ENCODE assay signal across 12 cellular contexts in genomic region chr21:45142469-45142868, GRCh38.
DNase-seq lines count a peak whose midpoint lies in the region; ATAC-seq, FAIRE-seq and TF ChIP-seq lines count a peak whose summit lies in the region.
"Had no signal": no experiment of that assay in that cellular context is flagged by ENCODE, and none has a peak within 500 bp of the region (broad histone marks: within the 10 kb centered on the region; RNA-seq: fewer than 3 reads in every experiment).

No MANE protein-coding gene starts in this region.

- H3K27me3 ChIP-seq in SJCRH30 = no peaks in the 10 kb centered on the region
- H3K27me3 ChIP-seq in pancreas = no peaks in the 10 kb centered on the region
- H3K27me3 ChIP-seq in small intestine (ENCODE audit: control insufficient read depth in 2 of 2, insufficient read depth in 2 of 2, low read length in 2 of 2) = no peaks in the 10 kb centered on the region

- FAIRE-seq in pancreas (lab: Jason Lieb, UNC) = no peak
- no peak for FAIRE-seq in small intestine (lab: Jason Lieb, UNC)

- ATAC-seq in pancreas (peak in 3 of 4 donors; percentile 39 to 53 (median 53)), GM19463 (IDR thresholded peaks at IDR 0.05; ENCODE audit: unreplicated experiment) (no peak), HG03520 (IDR thresholded peaks at IDR 0.05; ENCODE audit: unreplicated experiment) (no peak), HG02885 (IDR thresholded peaks at IDR 0.05; ENCODE audit: poor library complexity, unreplicated experiment) (no peak)

- DNase-seq in ELR (ENCODE audit: low read depth) (peak; percentile 68), SJCRH30 (peak; percentile 91 to 92), fibroblast of mammary gland (ENCODE audit: low read depth) (peak; percentile 81), pancreas (peak in 2 of 6 donors; percentile 26 to 52), small intestine (no peak)
- DNase-seq: CD8-positive, alpha-beta memory T cell; naive B cell; NCI-H187 treated with DMSO at 0.1 percent for 48 hours; stimulated activated naive CD4-positive, alpha-beta T cell had no signal

- peak overlapping the region; percentile 72 for H3K27ac ChIP-seq in SJCRH30
- no peak overlapping the region for H3K27ac ChIP-seq in pancreas
- H3K27ac ChIP-seq in small intestine (ENCODE audit: low read depth in 1 of 2, low read length in 1 of 2) = no peak overlapping the region

- H3K9me3 ChIP-seq in SJCRH30 (replicated peaks) (no peaks in the 10 kb centered on the region), pancreas (no peaks in the 10 kb centered on the region), small intestine (ENCODE audit: control insufficient read depth, low read depth) (no peaks in the 10 kb centered on the region)

- H3K36me3 ChIP-seq in SJCRH30 (no peaks in the 10 kb centered on the region), pancreas (no peaks in the 10 kb centered on the region), small intestine (ENCODE audit: control insufficient read depth in 2 of 2, insufficient read depth in 2 of 2, low read length in 2 of 2) (no peaks in the 10 kb centered on the region)

- peaks cover 11% of the 10 kb centered on the region for H3K4me1 ChIP-seq in SJCRH30
- no peaks in the 10 kb centered on the region for H3K4me1 ChIP-seq in pancreas
- H3K4me1 ChIP-seq in small intestine (ENCODE audit: control insufficient read depth in 2 of 2, insufficient read depth in 1 of 2, low read depth in 1 of 2, low read length in 1 of 2) = peaks cover 0 to 4% of the 10 kb centered on the region in 2 donors

- TF ChIP-seq CTCF in fibroblast of mammary gland (conservative IDR thresholded peaks at IDR 0.05; ENCODE audit: control insufficient read depth, insufficient read depth, low read depth, low read length) = no peak
- no peak for TF ChIP-seq CTCF in pancreas (IDR thresholded peaks at IDR 0.05)

- intact Hi-C loops in pancreas (cut with DNase I) = loop anchor here in 2 of 3 donors (5.0 to 10.0 kb wide), 2 partner anchors 292 to 300 kb away; no protein-coding TSS in a partner anchor

- H3K4me3 ChIP-seq in SJCRH30 (no peak overlapping the region), fibroblast of mammary gland (ENCODE audit: control insufficient read depth, low read depth, low read length) (no peak overlapping the region), pancreas (no peak overlapping the region), small intestine (ENCODE audit: low read depth in 1 of 2, low read length in 2 of 2) (no peak overlapping the region)

- WGBS in pancreas, 2 donors = 53 to 64% methylated on average over 7 of the region's 7 CpGs
- 83 to 90% (median 85%) methylated on average over 7 of the region's 7 CpGs for WGBS in small intestine, 3 donors

Comparison
In these comparisons a context has a peak if more than half of its experiments do, and no peak if none do; other contexts are left out.
1. ATAC-seq: peak in pancreas (3 of 4); none in GM19463 (single experiment), HG03520 (single experiment) and HG02885 (single experiment).